ENCODE assay signal across 15 cellular contexts in the genomic region with DNA sequence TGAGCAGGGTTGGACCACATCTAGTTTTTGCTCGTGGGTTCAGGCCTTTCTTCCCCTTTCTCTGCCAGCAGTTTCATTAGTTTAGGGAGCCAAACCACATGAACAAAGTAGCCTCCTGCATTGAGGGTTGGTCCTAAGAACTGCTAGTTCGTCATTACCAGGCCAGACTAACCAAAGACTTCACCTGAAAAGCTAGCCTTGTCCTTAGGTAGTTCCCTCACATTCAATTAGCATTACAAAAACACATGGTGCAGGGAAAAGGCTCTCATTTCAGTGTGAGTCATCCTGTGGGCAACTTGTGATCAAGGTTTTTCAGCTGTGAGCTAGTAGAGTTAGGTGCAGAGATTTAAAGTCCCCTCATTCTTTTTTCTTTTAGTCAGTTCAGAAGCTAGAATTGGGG.
DNase-seq lines count a peak whose midpoint lies in the region; ATAC-seq and TF ChIP-seq lines count a peak whose summit lies in the region.
"Had no signal": no experiment of that assay in that cellular context is flagged by ENCODE, and none has a peak within 500 bp of the region (broad histone marks: within the 10 kb centered on the region; RNA-seq: fewer than 3 reads in every experiment).

No MANE protein-coding gene starts in this region.

- H3K36me3 ChIP-seq in mesenchymal stem cell (ENCODE audit: control insufficient read depth in 1 of 2, insufficient read depth in 2 of 2, low read depth in 1 of 2, low read length in 2 of 2) = no peaks in the 10 kb centered on the region
- H3K36me3 ChIP-seq in effector memory CD4-positive, alpha-beta T cell (ENCODE audit: control insufficient read depth, insufficient read depth, low read length) = no peaks in the 10 kb centered on the region
- H3K36me3 ChIP-seq: gastroesophageal sphincter had no signal

- H2BK120ac ChIP-seq in mesenchymal stem cell (ENCODE audit: low read depth, low read length) = no peak overlapping the region

- H3K9ac ChIP-seq in mesenchymal stem cell (ENCODE audit: low read length) = no peak overlapping the region

- no peak overlapping the region for H2BK5ac ChIP-seq in mesenchymal stem cell (ENCODE audit: low read depth, low read length, poor library complexity, severe bottlenecking)

- ATAC-seq in GM19463 (IDR thresholded peaks at IDR 0.05; ENCODE audit: unreplicated experiment) (peak; percentile 63), HG02981 (IDR thresholded peaks at IDR 0.05; ENCODE audit: unreplicated experiment) (no peak), right cardiac atrium (no peak)
- ATAC-seq: gastroesophageal sphincter had no signal

- no peak overlapping the region for H3K23ac ChIP-seq in mesenchymal stem cell (ENCODE audit: low read length in 2 of 2)

- 70% methylated on average over 2 of the region's 2 CpGs for WGBS in mesenchymal stem cell
- WGBS in right cardiac atrium = 69% methylated on average over 2 of the region's 2 CpGs

- no peak overlapping the region for H2AK5ac ChIP-seq in mesenchymal stem cell (ENCODE audit: low read length, severe bottlenecking)

- peaks cover 4% of the 10 kb centered on the region for H3K4me1 ChIP-seq in mesenchymal stem cell (ENCODE audit: control insufficient read depth, insufficient read depth, low read depth, low read length)
- H3K4me1 ChIP-seq in effector memory CD4-positive, alpha-beta T cell (ENCODE audit: control insufficient read depth, insufficient read depth, low read length, poor library complexity, severe bottlenecking) = no peaks in the 10 kb centered on the region
- no peaks in the 10 kb centered on the region for H3K4me1 ChIP-seq in right cardiac atrium (ENCODE audit: control insufficient read depth, insufficient read depth, low read length)
- H3K4me1 ChIP-seq: gastroesophageal sphincter had no signal

- no peak overlapping the region for H3K14ac ChIP-seq in mesenchymal stem cell (ENCODE audit: low read length in 2 of 2)

- H3K4me2 ChIP-seq in mesenchymal stem cell (ENCODE audit: low read length, poor library complexity, severe bottlenecking) = no peak overlapping the region

- intact Hi-C loops in right cardiac atrium (cut with DNase I) = no loop called here

- H2AFZ ChIP-seq in mesenchymal stem cell (ENCODE audit: low read depth, low read length) = no peak overlapping the region

- H3K18ac ChIP-seq in mesenchymal stem cell (ENCODE audit: low read depth in 1 of 2, low read length in 2 of 2) = no peak overlapping the region

- H3K27ac ChIP-seq in coronary artery (no peak overlapping the region), mesenchymal stem cell (ENCODE audit: low read length, poor library complexity, severe bottlenecking) (peak overlapping the region; percentile 4), right cardiac atrium (ENCODE audit: low read length) (no peak overlapping the region)
- H3K27ac ChIP-seq in effector memory CD4-positive, alpha-beta T cell (ENCODE audit: insufficient read depth, low read length, poor library complexity, severe bottlenecking) = no peak overlapping the region
- H3K27ac ChIP-seq: gastroesophageal sphincter had no signal

- H3K4me3 ChIP-seq in coronary artery = no peak overlapping the region
- no peak overlapping the region for H3K4me3 ChIP-seq in mesenchymal stem cell (ENCODE audit: insufficient read depth in 1 of 2, low read depth in 1 of 2, low read length in 2 of 2)
- H3K4me3 ChIP-seq in effector memory CD4-positive, alpha-beta T cell (ENCODE audit: insufficient read depth, low read depth, low read length, poor library complexity, severe bottlenecking) = no peak overlapping the region
- no peak overlapping the region for H3K4me3 ChIP-seq in right cardiac atrium (ENCODE audit: low read length)
- H3K4me3 ChIP-seq: gastroesophageal sphincter had no signal

- no peak overlapping the region for H2BK12ac ChIP-seq in mesenchymal stem cell (ENCODE audit: low read length in 2 of 2)

- no peak overlapping the region for H3K4ac ChIP-seq in mesenchymal stem cell (ENCODE audit: low read depth in 1 of 2, low read length in 2 of 2)

- H2BK15ac ChIP-seq in mesenchymal stem cell (ENCODE audit: low read depth, poor library complexity, severe bottlenecking) = no peak overlapping the region

- no peaks in the 10 kb centered on the region for H3K79me1 ChIP-seq in mesenchymal stem cell (replicated peaks; ENCODE audit: low read length, poor library complexity, severe bottlenecking)

- no peaks in the 10 kb centered on the region for H3K9me3 ChIP-seq in mesenchymal stem cell (ENCODE audit: control insufficient read depth, low read length)
- H3K9me3 ChIP-seq in effector memory CD4-positive, alpha-beta T cell (ENCODE audit: control insufficient read depth, low read length) = no peaks in the 10 kb centered on the region
- H3K9me3 ChIP-seq in right cardiac atrium (ENCODE audit: control insufficient read depth, low read length) = no peaks in the 10 kb centered on the region
- H3K9me3 ChIP-seq: gastroesophageal sphincter had no signal

- TF ChIP-seq CTCF in coronary artery (IDR thresholded peaks at IDR 0.05) = no peak

- DNase-seq in NCI-H226 (peak; percentile 12), coronary artery (ENCODE audit: low spot score) (peak; percentile 21), mesenchymal stem cell (peak; percentile 13), right cardiac atrium (no peak)
- DNase-seq in effector memory CD4-positive, alpha-beta T cell = no peak
- no peak for DNase-seq in activated T-cell treated with anti-CD3 and anti-CD28 coated beads, Interleukin-2, amount 50 U/mL, for 48 hours
- DNase-seq: caudate nucleus; Karpas-422; NCI-H345; posterior cingulate gyrus; Right ventricle myocardium superior; stimulated activated CD4-positive, alpha-beta T cell treated with anti-CD3 and anti-CD28 coated beads, Interleukin-4, amount 100 ng/mL, for 24 hours had no signal

- no peak overlapping the region for H4K91ac ChIP-seq in mesenchymal stem cell (ENCODE audit: low read length)

- H3K27me3 ChIP-seq in mesenchymal stem cell (ENCODE audit: control insufficient read depth in 1 of 2, insufficient read depth in 1 of 2, low read length in 2 of 2) = no peaks in the 10 kb centered on the region
- no peaks in the 10 kb centered on the region for H3K27me3 ChIP-seq in effector memory CD4-positive, alpha-beta T cell (replicated peaks; ENCODE audit: control insufficient read depth, insufficient read depth, low read length, poor library complexity, severe bottlenecking)
- H3K27me3 ChIP-seq in right cardiac atrium (ENCODE audit: control insufficient read depth, insufficient read depth) = no peaks in the 10 kb centered on the region
- H3K27me3 ChIP-seq: gastroesophageal sphincter had no signal

- no peak overlapping the region for H4K8ac ChIP-seq in mesenchymal stem cell (ENCODE audit: low read length)

Comparison
In these comparisons a context has a peak if more than half of its experiments do, and no peak if none do; other contexts are left out.
1. DNase-seq: peak in NCI-H226 (single experiment), coronary artery (single experiment) and mesenchymal stem cell (single experiment); none in effector memory CD4-positive, alpha-beta T cell (0 of 3), activated T-cell treated with anti-CD3 and anti-CD28 coated beads, Interleukin-2, amount 50 U/mL, for 48 hours (0 of 2) and right cardiac atrium (0 of 3).